Comparison of ENCODE assay signal across 10 cellular contexts in genomic region chr13:27257648-27258253, GRCh38. TPM values are rescaled to one million over a fixed set of nuclear protein-coding genes. Genes with fewer than 3 reads are reported as not detected.
DNase-seq lines count a peak whose midpoint lies in the region; ATAC-seq and TF ChIP-seq lines count a peak whose summit lies in the region.
"Had no signal": no experiment of that assay in that cellular context is flagged by ENCODE, and none has a peak within 500 bp of the region (broad histone marks: within the 10 kb centered on the region; RNA-seq: fewer than 3 reads in every experiment).

No MANE protein-coding gene starts in this region.

- no peak overlapping the region for H3K4me3 ChIP-seq in HUES48 (ENCODE audit: low read depth, low read length)

- H3K27ac ChIP-seq in HUES48 (ENCODE audit: low read depth, low read length), result peak overlapping the region; percentile 43

- H3K36me3 ChIP-seq in HUES48 (ENCODE audit: control insufficient read depth, insufficient read depth, low read length), result peaks cover 82% of the 10 kb centered on the region

- no peak for DNase-seq in activated T-cell treated with anti-CD3 and anti-CD28 coated beads, Interleukin-2, amount 50 U/mL, for 4 hours
- DNase-seq in activated T-cell treated with anti-CD3 and anti-CD28 coated beads, Interleukin-2, amount 50 U/mL, for 1 hour, result no peak
- DNase-seq in activated T-cell treated with anti-CD3 and anti-CD28 coated beads, Interleukin-2, amount 50 U/mL, for 72 hours, result no peak
- DNase-seq in neural crest cell (ENCODE audit: low read depth, low spot score), result no peak
- DNase-seq in NCI-H1436 (lab: John Stamatoyannopoulos, UW), result no peak
- no peak for DNase-seq in NCI-H526 treated with DMSO at 0.1 percent for 48 hours (lab: John Stamatoyannopoulos, UW)
- no peak for DNase-seq in occipital lobe (lab: John Stamatoyannopoulos, UW)
- DNase-seq: NCI-H1092 treated with DMSO at 0.1 percent for 48 hours, substantia nigra had no signal

- H3K9me3 ChIP-seq in HUES48 (ENCODE audit: control insufficient read depth, insufficient read depth, low read length), result no peaks in the 10 kb centered on the region

- peak overlapping the region; percentile 92 for H3K27ac Mint-ChIP-seq in activated T-cell treated with anti-CD3 and anti-CD28 coated beads, Interleukin-2, amount 50 U/mL, for 72 hours
- peak overlapping the region; percentile 28 for H3K27ac Mint-ChIP-seq in neural crest cell (ENCODE audit: unreplicated experiment)

- peaks cover 29% of the 10 kb centered on the region for H3K4me1 ChIP-seq in HUES48 (ENCODE audit: control insufficient read depth, insufficient read depth, low read length)

- peak; percentile 12 to 23 for ATAC-seq in activated T-cell treated with anti-CD3 and anti-CD28 coated beads, Interleukin-2, amount 50 U/mL, for 4 hours
- ATAC-seq in activated T-cell treated with anti-CD3 and anti-CD28 coated beads, Interleukin-2, amount 50 U/mL, for 72 hours (replicated peaks in 1 of 2), result peak in 1 of 2 donors; percentile 13

- H3K4me3 Mint-ChIP-seq in activated T-cell treated with anti-CD3 and anti-CD28 coated beads, Interleukin-2, amount 50 U/mL, for 4 hours, result no peak overlapping the region
- H3K4me3 Mint-ChIP-seq in activated T-cell treated with anti-CD3 and anti-CD28 coated beads, Interleukin-2, amount 50 U/mL, for 72 hours, result peak overlapping the region in 1 of 2 donors; percentile 57
- H3K4me3 Mint-ChIP-seq in neural crest cell, result peak overlapping the region; percentile 35

- no peaks in the 10 kb centered on the region for H3K27me3 Mint-ChIP-seq in activated T-cell treated with anti-CD3 and anti-CD28 coated beads, Interleukin-2, amount 50 U/mL, for 4 hours (ENCODE audit: low read depth)
- H3K27me3 Mint-ChIP-seq in activated T-cell treated with anti-CD3 and anti-CD28 coated beads, Interleukin-2, amount 50 U/mL, for 72 hours (ENCODE audit: low read depth), result no peaks in the 10 kb centered on the region
- H3K27me3 Mint-ChIP-seq in neural crest cell (ENCODE audit: low read depth), result no peaks in the 10 kb centered on the region

- H3K9me3 Mint-ChIP-seq in activated T-cell treated with anti-CD3 and anti-CD28 coated beads, Interleukin-2, amount 50 U/mL, for 4 hours, result no peaks in the 10 kb centered on the region
- no peaks in the 10 kb centered on the region for H3K9me3 Mint-ChIP-seq in activated T-cell treated with anti-CD3 and anti-CD28 coated beads, Interleukin-2, amount 50 U/mL, for 72 hours
- H3K9me3 Mint-ChIP-seq in neural crest cell, result no peaks in the 10 kb centered on the region

- no peaks in the 10 kb centered on the region for H3K27me3 ChIP-seq in HUES48 (ENCODE audit: control insufficient read depth, insufficient read depth, low read length)

- TF ChIP-seq CTCF in neural crest cell (conservative IDR thresholded peaks at IDR 0.05), result no peak

- H3K36me3 Mint-ChIP-seq in activated T-cell treated with anti-CD3 and anti-CD28 coated beads, Interleukin-2, amount 50 U/mL, for 4 hours (ENCODE audit: insufficient read depth), result peaks cover 73% of the 10 kb centered on the region
- peaks cover 20 to 40% of the 10 kb centered on the region in 2 donors for H3K36me3 Mint-ChIP-seq in activated T-cell treated with anti-CD3 and anti-CD28 coated beads, Interleukin-2, amount 50 U/mL, for 72 hours (ENCODE audit: insufficient read depth in 2 of 2)
- H3K36me3 Mint-ChIP-seq in neural crest cell (ENCODE audit: low read depth), result peaks cover 21% of the 10 kb centered on the region

- H3K9ac ChIP-seq in HUES48 (ENCODE audit: low read depth, low read length), result no peak overlapping the region

- peaks cover 74% of the 10 kb centered on the region for H3K4me1 Mint-ChIP-seq in activated T-cell treated with anti-CD3 and anti-CD28 coated beads, Interleukin-2, amount 50 U/mL, for 4 hours (ENCODE audit: low read depth)
- H3K4me1 Mint-ChIP-seq in activated T-cell treated with anti-CD3 and anti-CD28 coated beads, Interleukin-2, amount 50 U/mL, for 72 hours (ENCODE audit: low read depth), result peaks cover 86% of the 10 kb centered on the region
- peaks cover 18% of the 10 kb centered on the region for H3K4me1 Mint-ChIP-seq in neural crest cell

RNA-seq across cellular contexts. Expression of gene RPL21, which starts 6.4 kb away (rescaled TPM):
- total RNA-seq in activated T-cell treated with anti-CD3 and anti-CD28 coated beads, Interleukin-2, amount 50 U/mL, for 4 hours, result 1,000 to 10,000 TPM; 1,554 to 1,640 (median 1,611) TPM
- 1,000 to 10,000 TPM; 1,509 to 1,701 TPM for total RNA-seq in activated T-cell treated with anti-CD3 and anti-CD28 coated beads, Interleukin-2, amount 50 U/mL, for 72 hours
- 1,080 and 1,081 TPM in 2 replicates for total RNA-seq in neural crest cell
- total RNA-seq in occipital lobe, result 1,031 TPM

RNA-seq across cellular contexts. Expression of gene RASL11A, which starts 12.9 kb away (rescaled TPM):
- total RNA-seq in activated T-cell treated with anti-CD3 and anti-CD28 coated beads, Interleukin-2, amount 50 U/mL, for 4 hours, result 1 to 10 TPM; 5.2 to 7.3 (median 5.5) TPM
- total RNA-seq in activated T-cell treated with anti-CD3 and anti-CD28 coated beads, Interleukin-2, amount 50 U/mL, for 72 hours, result 1 to 10 TPM; 5.6 to 7.3 TPM
- total RNA-seq in neural crest cell, result 1.3 and 1.9 TPM in 2 replicates
- total RNA-seq in occipital lobe, result 2.5 TPM
